In the genomic region with DNA sequence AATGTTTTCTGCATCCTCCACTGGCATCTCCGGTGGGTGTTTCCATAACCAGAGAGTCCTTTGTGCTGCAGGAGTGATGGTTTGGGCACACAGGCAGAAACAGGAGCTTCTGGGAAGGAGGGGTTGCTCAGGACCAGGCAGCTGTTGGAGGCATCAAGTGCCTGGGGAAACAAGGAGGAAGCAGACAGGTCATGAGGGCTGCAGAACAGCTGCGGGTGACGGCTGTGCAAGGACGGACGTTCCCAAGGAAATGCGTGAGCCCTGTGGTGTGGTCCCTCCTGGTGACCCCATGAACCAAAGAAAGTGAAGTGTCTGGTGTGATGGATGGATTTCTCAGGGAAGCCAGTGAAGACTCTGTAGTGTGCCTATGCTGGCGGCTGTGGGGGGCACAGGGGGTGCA, we compare ENCODE assay signal across 27 cellular contexts.
"Had no signal": no experiment of that assay in that cellular context is flagged by ENCODE, and none has a peak within 500 bp of the region (broad histone marks: within the 10 kb centered on the region; RNA-seq: fewer than 3 reads in every experiment).

No MANE protein-coding gene starts in this region.

- H3K36me3 ChIP-seq: adrenal gland, ascending aorta, cardiac muscle cell, left lung, sigmoid colon, stomach, thyroid gland, upper lobe of right lung had no signal

- H3K27ac ChIP-seq: adrenal gland, ascending aorta, cardiac muscle cell, coronary artery, foreskin keratinocyte, left lung, sigmoid colon, stomach, thyroid gland, upper lobe of right lung had no signal

- ATAC-seq: esophagus mucosa; foreskin keratinocyte; left lung; natural killer cell treated with Interleukin-12 subunit alpha and Interleukin-12 subunit beta and Interleukin-15 and Interleukin-18, amount 100 ng/mL, for 72 hours; stimulated activated naive B cell treated with anti-CD40 and anti-IgM and Interleukin-4, amounts not matched to agents 10 μg/mL and 1 μg/mL and 100 μg/mL, for 72 hours; upper lobe of right lung had no signal

- DNase-seq: activated CD4-positive, alpha-beta memory T cell treated with anti-CD3 and anti-CD28 coated beads for 36 hours; activated CD4-positive, alpha-beta T cell treated with anti-CD3 and anti-CD28 coated beads, Interleukin-2, amount 10 ng/mL, durations not matched to agents 24 days and 14 days; activated CD4-positive, CD25-positive, alpha-beta regulatory T cell treated with anti-CD3 and anti-CD28 coated beads, Interleukin-2, amount 50 U/mL, for 72 hours; activated CD8-positive, alpha-beta memory T cell treated with anti-CD3 and anti-CD28 coated beads, Interleukin-2, amount 50 U/mL, for 4 hours; activated effector memory CD4-positive, alpha-beta T cell treated with anti-CD3 and anti-CD28 coated beads, Interleukin-2, amount 50 U/mL, for 16 hours; activated naive CD4-positive, alpha-beta T cell treated with anti-CD3 and anti-CD28 coated beads for 36 hours; activated naive CD8-positive, alpha-beta T cell treated with anti-CD3 and anti-CD28 coated beads for 36 hours; activated T-cell treated with anti-CD3 and anti-CD28 coated beads, Interleukin-2, amount 50 U/mL, for 1 hour; foreskin keratinocyte; kidney glomerular epithelial cell; left lung; midbrain; sigmoid colon; stimulated activated CD4-positive, alpha-beta T cell treated with anti-CD3 and anti-CD28 coated beads, Interleukin-15, amount 100 ng/mL, for 24 hours; stimulated activated CD4-positive, alpha-beta T cell treated with anti-CD3 and anti-CD28 coated beads, Interleukin-2, amount 100 ng/mL, for 24 hours; stimulated activated naive B cell treated with anti-CD40 and anti-IgM and Interleukin-4, amounts not matched to agents 10 μg/mL and 1 μg/mL and 100 μg/mL, for 72 hours; stomach; SW 1271; thyroid gland; upper lobe of right lung had no signal

- H3K4me1 ChIP-seq: adrenal gland, ascending aorta, foreskin keratinocyte, left lung, sigmoid colon, stomach, thyroid gland, upper lobe of right lung had no signal

- H3K9me3 ChIP-seq: adrenal gland, ascending aorta, left lung, sigmoid colon, stomach, thyroid gland, upper lobe of right lung had no signal

- H3K4me3 ChIP-seq: adrenal gland, ascending aorta, cardiac muscle cell, coronary artery, left lung, lung, sigmoid colon, stomach, thyroid gland, upper lobe of right lung had no signal

- H3K27me3 ChIP-seq: adrenal gland, ascending aorta, cardiac muscle cell, sigmoid colon, thyroid gland, upper lobe of right lung had no signal
